29 cellular contexts compared by ENCODE assay signal in genomic region chr5:127558273-127558672, GRCh38.
"Had no signal": no experiment of that assay in that cellular context is flagged by ENCODE, and none has a peak within 500 bp of the region (broad histone marks: within the 10 kb centered on the region; RNA-seq: fewer than 3 reads in every experiment).

No MANE protein-coding gene starts in this region.

- H3K36me3 ChIP-seq: neural progenitor cell, ovary, uterus had no signal

- H3K27ac Mint-ChIP-seq: natural killer cell; nephron; neural progenitor cell; progenitor cell of endocrine pancreas; stimulated activated effector memory CD8-positive, alpha-beta T cell treated with anti-CD3 and anti-CD28 coated beads, Interleukin-12 subunit alpha, Interleukin-12 subunit beta, amount 100 ng/mL, for 72 hours; stimulated activated naive CD8-positive, alpha-beta T cell treated with anti-CD3 and anti-CD28 coated beads, Interleukin-15, amount 100 ng/mL, for 72 hours had no signal

- H3K36me3 Mint-ChIP-seq: natural killer cell had no signal

- H3K9me3 Mint-ChIP-seq: natural killer cell; nephron; neural progenitor cell; stimulated activated effector memory CD8-positive, alpha-beta T cell treated with anti-CD3 and anti-CD28 coated beads, Interleukin-12 subunit alpha, Interleukin-12 subunit beta, amount 100 ng/mL, for 72 hours; stimulated activated naive CD8-positive, alpha-beta T cell treated with anti-CD3 and anti-CD28 coated beads, Interleukin-15, amount 100 ng/mL, for 72 hours; type B pancreatic cell had no signal

- H3K4me1 ChIP-seq: neural progenitor cell, parathyroid adenoma, right lobe of liver, suprapubic skin, tibial artery, uterus had no signal

- H3K9me3 ChIP-seq: ovary, psoas muscle, right lobe of liver, sigmoid colon, suprapubic skin, testis, tibial artery, transverse colon, upper lobe of right lung, uterus had no signal

- H3K27ac ChIP-seq: neural progenitor cell, ovary, parathyroid adenoma, psoas muscle, right lobe of liver, sigmoid colon, suprapubic skin, testis, tibial artery, transverse colon, upper lobe of right lung, uterus had no signal

- H3K4me3 Mint-ChIP-seq: natural killer cell; nephron; neural progenitor cell; stimulated activated effector memory CD8-positive, alpha-beta T cell treated with anti-CD3 and anti-CD28 coated beads, Interleukin-12 subunit alpha, Interleukin-12 subunit beta, amount 100 ng/mL, for 72 hours; stimulated activated naive CD8-positive, alpha-beta T cell treated with anti-CD3 and anti-CD28 coated beads, Interleukin-15, amount 100 ng/mL, for 72 hours; type B pancreatic cell had no signal

- DNase-seq: natural killer cell; occipital lobe; ovary; posterior cingulate gyrus; psoas muscle; right cardiac atrium; right lobe of liver; sigmoid colon; small intestine; stimulated activated CD4-positive, alpha-beta T cell treated with anti-CD3 and anti-CD28 coated beads, Interleukin-15, amount 100 ng/mL, for 24 hours; stimulated activated CD4-positive, alpha-beta T cell treated with anti-CD3 and anti-CD28 coated beads, Interleukin-2, amount 100 ng/mL, for 24 hours; stimulated activated CD4-positive, alpha-beta T cell treated with anti-CD3 and anti-CD28 coated beads, Interleukin-2, amount 100 ng/mL, for 48 hours; stimulated activated CD4-positive, alpha-beta T cell treated with anti-CD3 and anti-CD28 coated beads, Interleukin-4, amount 100 ng/mL, for 24 hours; stimulated activated naive CD4-positive, alpha-beta T cell; stimulated activated naive CD8-positive, alpha-beta T cell treated with anti-CD3 and anti-CD28 coated beads, Interleukin-15, amount 100 ng/mL, for 72 hours; stimulated activated naive CD8-positive, alpha-beta T cell treated with anti-CD3 and anti-CD28 coated beads, Interleukin-15, Interleukin-2, amounts not matched to agents 100 U/mL and 50 U/mL, for 24 hours; substantia nigra; testis; tibial artery; transverse colon; upper lobe of right lung; uterus had no signal

- H3K27me3 Mint-ChIP-seq: progenitor cell of endocrine pancreas; stimulated activated naive CD8-positive, alpha-beta T cell treated with anti-CD3 and anti-CD28 coated beads, Interleukin-15, amount 100 ng/mL, for 72 hours; type B pancreatic cell had no signal

- H3K4me3 ChIP-seq: neural progenitor cell, ovary, psoas muscle, right lobe of liver, sigmoid colon, suprapubic skin, testis, tibial artery, transverse colon, upper lobe of right lung, uterus had no signal

- ATAC-seq: natural killer cell; psoas muscle; right cardiac atrium; right lobe of liver; stimulated activated effector memory CD8-positive, alpha-beta T cell treated with anti-CD3 and anti-CD28 coated beads, Interleukin-12 subunit alpha, Interleukin-12 subunit beta, amount 100 ng/mL, for 72 hours; stimulated activated naive CD8-positive, alpha-beta T cell treated with anti-CD3 and anti-CD28 coated beads, Interleukin-15, amount 100 ng/mL, for 72 hours; stimulated activated naive CD8-positive, alpha-beta T cell treated with anti-CD3 and anti-CD28 coated beads, Interleukin-15, Interleukin-2, amounts not matched to agents 100 U/mL and 50 U/mL, for 24 hours; upper lobe of right lung had no signal

- H3K4me1 Mint-ChIP-seq: natural killer cell; stimulated activated effector memory CD8-positive, alpha-beta T cell treated with anti-CD3 and anti-CD28 coated beads, Interleukin-12 subunit alpha, Interleukin-12 subunit beta, amount 100 ng/mL, for 72 hours; stimulated activated naive CD8-positive, alpha-beta T cell treated with anti-CD3 and anti-CD28 coated beads, Interleukin-15, amount 100 ng/mL, for 72 hours had no signal
